ENCODE assay signal across 20 cellular contexts in the genomic region with DNA sequence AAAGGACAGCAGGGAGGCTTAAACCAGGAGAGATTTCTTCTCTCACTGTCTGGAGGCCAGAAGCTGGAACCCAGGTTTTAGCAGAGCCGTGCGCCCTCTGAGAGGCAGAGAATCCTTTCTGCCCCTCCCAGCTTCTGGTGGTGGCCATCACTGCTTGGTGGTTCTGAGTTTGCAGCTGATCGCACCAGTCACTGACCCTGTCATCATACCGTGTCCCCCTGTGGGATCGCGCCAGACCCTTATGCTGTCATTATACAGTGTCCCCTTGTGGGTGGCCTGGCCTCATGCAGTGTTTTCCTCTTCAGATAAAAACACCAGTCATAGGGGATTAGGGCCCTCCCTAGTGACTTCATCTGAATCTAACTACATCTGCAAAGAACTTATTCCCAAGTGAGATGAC.
A peak's percentile ranks its signal among the peaks of the same experiment; 100 is the strongest.
DNase-seq lines count a peak whose midpoint lies in the region; ATAC-seq, FAIRE-seq and TF ChIP-seq lines count a peak whose summit lies in the region.
"Had no signal": no experiment of that assay in that cellular context is flagged by ENCODE, and none has a peak within 500 bp of the region (broad histone marks: within the 10 kb centered on the region; RNA-seq: fewer than 3 reads in every experiment).

No MANE protein-coding gene starts in this region.

- no peaks in the 10 kb centered on the region for H3K79me2 ChIP-seq in HepG2 (ENCODE audit: insufficient read depth, low read length)

- POLR2A ChIA-PET in HepG2 (lab: Yijun Ruan, JAX): no interaction called here

- no peaks in the 10 kb centered on the region for H4K20me1 ChIP-seq in HepG2 (ENCODE audit: insufficient read depth, low read length)

- TF ChIP-seq POLR2A in HepG2 (IDR thresholded peaks at IDR 0.05; ENCODE audit: insufficient read depth in 1 of 2, low read depth in 2 of 2, low read length in 2 of 2) (no peak), right lobe of liver (IDR thresholded peaks at IDR 0.05) (no peak)

- H3K9me3 Mint-ChIP-seq in osteocyte (ENCODE audit: unreplicated experiment): no peaks in the 10 kb centered on the region
- H3K9me3 Mint-ChIP-seq: CD4-positive, CD25-positive, alpha-beta regulatory T cell; IgD-negative memory B cell had no signal

- no peak overlapping the region for H3K4me3 Mint-ChIP-seq in osteocyte (ENCODE audit: unreplicated experiment)
- H3K4me3 Mint-ChIP-seq: B cell; CD4-positive, CD25-positive, alpha-beta regulatory T cell; CD8-positive, alpha-beta memory T cell; IgD-negative memory B cell had no signal

- H3K36me3 ChIP-seq in HepG2 (replicated peaks in 1 of 2; ENCODE audit: control insufficient read depth in 1 of 2, insufficient read depth in 2 of 2, low read length in 2 of 2) (no peaks in the 10 kb centered on the region), right lobe of liver (no peaks in the 10 kb centered on the region)

- BruUV-seq in HepG2 (replicated peaks; lab: Mats Ljungman, UMichigan): no TSS peak

- H3K4me3 ChIP-seq in HepG2 (replicated peaks in 1 of 3; ENCODE audit: insufficient read depth in 1 of 3, low read depth in 2 of 3, low read length in 3 of 3) (no peak overlapping the region), right lobe of liver (no peak overlapping the region)
- H3K4me3 ChIP-seq: GM23248 had no signal

- no peak overlapping the region for H2AFZ ChIP-seq in HepG2 (ENCODE audit: low read length)
- H2AFZ ChIP-seq: GM23248 had no signal

- WGBS in HepG2 (ENCODE audit: low lambda C conversion rate): 73% methylated on average over 3 of the region's 6 CpGs
- WGBS in right lobe of liver (ENCODE audit: insufficient coverage, low coverage, low lambda C conversion rate, missing lambda C conversion rate): 100% methylated on average over 2 of the region's 6 CpGs

- H3K9me3 ChIP-seq in HepG2 (ENCODE audit: low read length): no peaks in the 10 kb centered on the region
- H3K9me3 ChIP-seq in right lobe of liver: no peaks in the 10 kb centered on the region
- H3K9me3 ChIP-seq: Caco-2 had no signal

- no peak overlapping the region for H3K9ac ChIP-seq in HepG2 (ENCODE audit: insufficient read depth, low read depth, low read length)
- H3K9ac ChIP-seq: GM23248 had no signal

- FAIRE-seq in HepG2 (lab: Jason Lieb, UNC): no peak
- FAIRE-seq: D721Med, G401.6, GM12891, GM19239, HTR-8/SVneo had no signal

- TF ChIP-seq RAD21 in HepG2 (CRISPR knock-in tag; IDR thresholded peaks at IDR 0.05): no peak

- no peak for DNase-seq in HepG2 (ENCODE audit: low spot score)
- no peak for DNase-seq in right lobe of liver
- peak; percentile 18 for DNase-seq in left lobe of liver (ENCODE audit: low spot score)
- peak; percentile 60 for DNase-seq in osteocyte (ENCODE audit: extremely low spot score, unreplicated experiment)
- DNase-seq in SK-N-DZ (ENCODE audit: low spot score): no peak
- DNase-seq: C1 segment of cervical spinal cord; Caco-2; CD4-positive, CD25-positive, alpha-beta regulatory T cell; CD8-positive, alpha-beta memory T cell; H7 had no signal

- no peaks in the 10 kb centered on the region for H3K4me1 Mint-ChIP-seq in osteocyte (ENCODE audit: unreplicated experiment)
- H3K4me1 Mint-ChIP-seq: B cell; CD4-positive, CD25-positive, alpha-beta regulatory T cell; CD8-positive, alpha-beta memory T cell; IgD-negative memory B cell had no signal

- TF ChIP-seq CTCF in HepG2 (CRISPR knock-in tag; IDR thresholded peaks at IDR 0.05) (peak; percentile 24; the same call in 1 of the 2 replicates), right lobe of liver (IDR thresholded peaks at IDR 0.05) (no peak), osteocyte (IDR thresholded peaks at IDR 0.05) (no peak)

- H3K27me3 ChIP-seq in HepG2 (ENCODE audit: control insufficient read depth in 1 of 2, insufficient read depth in 2 of 2, low read length in 2 of 2) (peaks cover 2 to 12% of the 10 kb centered on the region in 2 experiments; a peak in 2 of 5 replicates), right lobe of liver (no peaks in the 10 kb centered on the region)

- TF ChIP-seq EP300 in HepG2 (IDR thresholded peaks at IDR 0.05; ENCODE audit: low read depth in 2 of 2, low read length in 2 of 2) (no peak), HepG2 (CRISPR knock-in tag; IDR thresholded peaks at IDR 0.05; ENCODE audit: borderline replicate concordance) (no peak)

- H3K27ac Mint-ChIP-seq in osteocyte (ENCODE audit: unreplicated experiment): no peak overlapping the region
- H3K27ac Mint-ChIP-seq: B cell; CD4-positive, CD25-positive, alpha-beta regulatory T cell; CD8-positive, alpha-beta memory T cell; IgD-negative memory B cell had no signal

- CTCF ChIA-PET in HepG2 (lab: Yijun Ruan, JAX; ENCODE audit: low intra/inter-chr PET ratio, low total read pairs): no interaction called here

- ATAC-seq in HepG2 (peak; percentile 51; the same call in 2 of the 3 replicates), right lobe of liver (no peak), left lobe of liver (no peak), GM21515 (IDR thresholded peaks at IDR 0.05; ENCODE audit: unreplicated experiment) (no peak)
- ATAC-seq: HCT116 had no signal

- H3K27me3 Mint-ChIP-seq in osteocyte (ENCODE audit: unreplicated experiment): peaks cover 48% of the 10 kb centered on the region

- H3K4me1 ChIP-seq in HepG2 (ENCODE audit: insufficient read depth, low read length) (no peaks in the 10 kb centered on the region), right lobe of liver (no peaks in the 10 kb centered on the region)
- H3K4me1 ChIP-seq: Caco-2 had no signal

- H3K27ac ChIP-seq in HepG2 (ENCODE audit: extremely low read length, insufficient read depth, low read length): no peak overlapping the region
- no peak overlapping the region for H3K27ac ChIP-seq in right lobe of liver
- H3K27ac ChIP-seq: GM23248 had no signal

- H3K4me2 ChIP-seq in HepG2 (ENCODE audit: low read depth, low read length): no peak overlapping the region

- no peaks in the 10 kb centered on the region for H3K36me3 Mint-ChIP-seq in osteocyte (ENCODE audit: unreplicated experiment)
- H3K36me3 Mint-ChIP-seq: CD4-positive, CD25-positive, alpha-beta regulatory T cell; CD8-positive, alpha-beta memory T cell; IgD-negative memory B cell had no signal

- in situ Hi-C loops in HepG2 (cut with HindIII; ENCODE audit: extremely low pct_ligation_motif_present, low pct_unique_long_range_greater_than_20kb): no loop called here

- intact Hi-C loops in HepG2 (cut with micrococcal nuclease; ENCODE audit: unreplicated experiment): no loop called here
- intact Hi-C loops in right lobe of liver (cut with DNase I): no loop called here

TF ChIP-seq in HepG2, 621 proteins besides CTCF, POLR2A, EP300 and RAD21:
- no peak for TF ChIP-seq SPEN (CRISPR knock-in tag; IDR thresholded peaks at IDR 0.05; ENCODE audit: low read depth)
- TF ChIP-seq KDM2A (CRISPR knock-in tag; IDR thresholded peaks at IDR 0.05; ENCODE audit: borderline replicate concordance, low read depth): no peak
- no peak for TF ChIP-seq SSRP1 (CRISPR knock-in tag; IDR thresholded peaks at IDR 0.05)
- no peak for TF ChIP-seq ESRRA (CRISPR knock-in tag; IDR thresholded peaks at IDR 0.05; ENCODE audit: low read depth)
- no peak for TF ChIP-seq ZNF496 (CRISPR knock-in tag; IDR thresholded peaks at IDR 0.05; ENCODE audit: insufficient replicate concordance)
- no peak for TF ChIP-seq TBP (CRISPR knock-in tag; IDR thresholded peaks at IDR 0.05)
- no peak for TF ChIP-seq RXRB (CRISPR knock-in tag; IDR thresholded peaks at IDR 0.05; ENCODE audit: borderline replicate concordance)
- no peak for TF ChIP-seq TEAD3 (CRISPR knock-in tag; optimal IDR thresholded peaks at IDR 0.05; ENCODE audit: borderline replicate concordance)
- TF ChIP-seq, protein P1, sequence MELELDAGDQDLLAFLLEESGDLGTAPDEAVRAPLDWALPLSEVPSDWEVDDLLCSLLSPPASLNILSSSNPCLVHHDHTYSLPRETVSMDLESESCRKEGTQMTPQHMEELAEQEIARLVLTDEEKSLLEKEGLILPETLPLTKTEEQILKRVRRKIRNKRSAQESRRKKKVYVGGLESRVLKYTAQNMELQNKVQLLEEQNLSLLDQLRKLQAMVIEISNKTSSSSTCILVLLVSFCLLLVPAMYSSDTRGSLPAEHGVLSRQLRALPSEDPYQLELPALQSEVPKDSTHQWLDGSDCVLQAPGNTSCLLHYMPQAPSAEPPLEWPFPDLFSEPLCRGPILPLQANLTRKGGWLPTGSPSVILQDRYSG (CRISPR knock-in tag; IDR thresholded peaks at IDR 0.05): no peak
- TF ChIP-seq, protein P2, sequence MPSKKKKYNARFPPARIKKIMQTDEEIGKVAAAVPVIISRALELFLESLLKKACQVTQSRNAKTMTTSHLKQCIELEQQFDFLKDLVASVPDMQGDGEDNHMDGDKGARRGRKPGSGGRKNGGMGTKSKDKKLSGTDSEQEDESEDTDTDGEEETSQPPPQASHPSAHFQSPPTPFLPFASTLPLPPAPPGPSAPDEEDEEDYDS (CRISPR knock-in tag; IDR thresholded peaks at IDR 0.05): no peak
- TF ChIP-seq TBL1XR1 (IDR thresholded peaks at IDR 0.05; ENCODE audit: borderline replicate concordance, low read length, partially characterized antibody): no peak
- no peak for TF ChIP-seq CBX5 (CRISPR knock-in tag; IDR thresholded peaks at IDR 0.05; ENCODE audit: borderline replicate concordance)
- no peak for TF ChIP-seq ELF3 (CRISPR knock-in tag; IDR thresholded peaks at IDR 0.05)
- TF ChIP-seq SOX6 (IDR thresholded peaks at IDR 0.05): no peak
- no peak for TF ChIP-seq SOX6 (CRISPR knock-in tag; IDR thresholded peaks at IDR 0.05)
- no peak for TF ChIP-seq PCBP1 (IDR thresholded peaks at IDR 0.05; ENCODE audit: borderline replicate concordance, low read depth, low read length)
- TF ChIP-seq, protein P3, sequence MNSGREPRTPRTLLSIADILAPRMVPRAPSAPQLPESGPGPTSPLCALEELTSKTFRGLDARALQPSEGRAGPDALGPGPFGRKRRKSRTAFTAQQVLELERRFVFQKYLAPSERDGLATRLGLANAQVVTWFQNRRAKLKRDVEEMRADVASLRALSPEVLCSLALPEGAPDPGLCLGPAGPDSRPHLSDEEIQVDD (CRISPR knock-in tag; IDR thresholded peaks at IDR 0.05; ENCODE audit: borderline replicate concordance): no peak
- TF ChIP-seq SNRNP70 (IDR thresholded peaks at IDR 0.05; ENCODE audit: low read depth, low read length): no peak
- no peak for TF ChIP-seq MED8 (CRISPR knock-in tag; IDR thresholded peaks at IDR 0.05; ENCODE audit: insufficient replicate concordance)
- TF ChIP-seq, protein P4, sequence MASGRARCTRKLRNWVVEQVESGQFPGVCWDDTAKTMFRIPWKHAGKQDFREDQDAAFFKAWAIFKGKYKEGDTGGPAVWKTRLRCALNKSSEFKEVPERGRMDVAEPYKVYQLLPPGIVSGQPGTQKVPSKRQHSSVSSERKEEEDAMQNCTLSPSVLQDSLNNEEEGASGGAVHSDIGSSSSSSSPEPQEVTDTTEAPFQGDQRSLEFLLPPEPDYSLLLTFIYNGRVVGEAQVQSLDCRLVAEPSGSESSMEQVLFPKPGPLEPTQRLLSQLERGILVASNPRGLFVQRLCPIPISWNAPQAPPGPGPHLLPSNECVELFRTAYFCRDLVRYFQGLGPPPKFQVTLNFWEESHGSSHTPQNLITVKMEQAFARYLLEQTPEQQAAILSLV (CRISPR knock-in tag; IDR thresholded peaks at IDR 0.05; ENCODE audit: borderline replicate concordance): no peak

Comparison
In these comparisons a context has a peak if more than half of its experiments do, and no peak if none do; other contexts are left out.
1. DNase-seq: peak in left lobe of liver (single experiment) and osteocyte (single experiment); none in HepG2 (single experiment), right lobe of liver (0 of 3) and SK-N-DZ (single experiment).